ENCODE assay signal across 8 cellular contexts in the genomic region with DNA sequence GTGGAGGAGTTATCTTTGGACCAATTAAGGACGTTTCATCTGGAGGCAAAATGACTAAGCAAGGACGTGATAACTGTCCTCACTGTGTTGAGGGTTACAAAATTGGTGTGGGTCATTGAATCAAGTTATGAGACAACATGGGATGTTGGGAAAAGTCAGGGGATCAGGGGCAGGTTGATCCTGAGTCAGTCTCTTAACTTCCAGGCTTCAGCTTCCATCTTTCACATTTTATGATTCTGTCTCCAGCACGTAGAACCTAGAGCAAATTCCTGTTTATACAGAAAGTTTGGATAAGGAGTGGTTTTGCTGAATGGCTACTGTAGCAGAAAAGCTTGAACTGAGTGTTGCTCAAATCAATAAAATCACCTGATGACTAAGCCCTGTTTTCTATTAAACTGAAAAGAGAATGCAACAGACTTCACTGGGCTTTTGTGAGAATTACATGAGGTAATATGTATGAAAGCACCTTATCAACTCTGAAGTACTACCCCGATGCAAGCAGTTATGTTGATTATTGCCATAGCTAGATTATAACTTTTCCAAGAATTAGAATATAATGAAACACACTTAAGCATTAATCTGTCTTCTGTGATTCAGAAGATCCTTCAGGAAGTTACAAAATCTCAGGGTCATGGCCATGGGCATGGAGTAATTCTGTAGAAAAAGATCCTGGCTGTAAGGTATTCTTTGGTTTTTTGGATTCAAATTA.
DNase-seq lines count a peak whose midpoint lies in the region; ATAC-seq and TF ChIP-seq lines count a peak whose summit lies in the region.

No MANE protein-coding gene starts in this region.

- H3K27ac Mint-ChIP-seq in activated CD8-positive, alpha-beta T cell treated with anti-CD3 and anti-CD28 coated beads for 36 hours = peak overlapping the region; percentile 21
- no peak overlapping the region for H3K27ac Mint-ChIP-seq in activated CD8-positive, alpha-beta T cell treated with anti-CD3 and anti-CD28 coated beads, Interleukin-2, amount 10 ng/mL, durations not matched to agents 7 days and 5 days

- H2AK5ac ChIP-seq in trophoblast cell (ENCODE audit: low read length) = no peak overlapping the region

- H3K79me2 ChIP-seq in PC-9 (ENCODE audit: low read depth) (peaks cover 5% of the 10 kb centered on the region; the same call in 1 of the 2 replicates), trophoblast cell (ENCODE audit: control insufficient read depth, insufficient read depth, low read length, poor library complexity) (no peaks in the 10 kb centered on the region)

- H3K4ac ChIP-seq in trophoblast cell (ENCODE audit: low read depth, low read length) = no peak overlapping the region

- 36 to 59% (median 47%) methylated on average over 4 of the region's 4 CpGs for WGBS in spleen, 5 donors
- no CpG with 5 or more reads among the region's 4 CpGs for WGBS in trophoblast cell (ENCODE audit: extremely low coverage, insufficient coverage, insufficient read length)

- no peaks in the 10 kb centered on the region for H3K79me1 ChIP-seq in trophoblast cell (ENCODE audit: low read length)

- no peaks in the 10 kb centered on the region for H3K9me2 ChIP-seq in PC-9 (ENCODE audit: insufficient read depth)

- ATAC-seq in activated CD8-positive, alpha-beta T cell treated with anti-CD3 and anti-CD28 coated beads for 36 hours = no peak
- ATAC-seq in activated CD8-positive, alpha-beta T cell treated with anti-CD3 and anti-CD28 coated beads, Interleukin-2, amount 10 ng/mL, durations not matched to agents 7 days and 5 days = no peak
- ATAC-seq in HG02938 (IDR thresholded peaks at IDR 0.05; ENCODE audit: unreplicated experiment) = no peak

- H4K8ac ChIP-seq in trophoblast cell (ENCODE audit: low read depth, low read length) = no peak overlapping the region

- no peaks in the 10 kb centered on the region for H3K9me3 ChIP-seq in PC-9 (ENCODE audit: insufficient read depth, low read depth)
- H3K9me3 ChIP-seq in spleen = no peaks in the 10 kb centered on the region
- no peaks in the 10 kb centered on the region for H3K9me3 ChIP-seq in trophoblast cell (ENCODE audit: insufficient read depth, low read depth, low read length)

- CTCF ChIA-PET in activated CD8-positive, alpha-beta T cell treated with anti-CD3 and anti-CD28 coated beads for 36 hours (lab: Charles Lee) = interaction anchor here (0.6 kb wide), 1 partner anchor 103 kb away, joined by 3 read pairs; no protein-coding TSS in a partner anchor
- CTCF ChIA-PET in activated CD8-positive, alpha-beta T cell treated with anti-CD3 and anti-CD28 coated beads, Interleukin-2, amount 10 ng/mL, durations not matched to agents 7 days and 5 days (lab: Charles Lee) = no interaction called here
- CTCF ChIA-PET in PC-9 (lab: Charles Lee) = no interaction called here

- H4K20me1 ChIP-seq in PC-9 (ENCODE audit: insufficient read depth) = no peaks in the 10 kb centered on the region

- intact Hi-C loops in activated CD8-positive, alpha-beta T cell treated with anti-CD3 and anti-CD28 coated beads for 36 hours (cut with micrococcal nuclease) = no loop called here
- intact Hi-C loops in PC-9 (cut with micrococcal nuclease; ENCODE audit: unreplicated experiment) = no loop called here
- intact Hi-C loops in spleen (cut with DNase I; ENCODE audit: low total_unique reads) = no loop called here

- no peak overlapping the region for H4K91ac ChIP-seq in trophoblast cell (ENCODE audit: low read depth, low read length)

- peaks cover 58% of the 10 kb centered on the region for H3K4me1 Mint-ChIP-seq in activated CD8-positive, alpha-beta T cell treated with anti-CD3 and anti-CD28 coated beads for 36 hours (ENCODE audit: low read depth)
- H3K4me1 Mint-ChIP-seq in activated CD8-positive, alpha-beta T cell treated with anti-CD3 and anti-CD28 coated beads, Interleukin-2, amount 10 ng/mL, durations not matched to agents 7 days and 5 days (ENCODE audit: low read depth) = peaks cover 7% of the 10 kb centered on the region

- no peak overlapping the region for H2BK12ac ChIP-seq in trophoblast cell (ENCODE audit: low read length)

- no peak overlapping the region for H3K18ac ChIP-seq in trophoblast cell (ENCODE audit: low read length)

- no peak for TF ChIP-seq POLR2A in spleen (IDR thresholded peaks at IDR 0.05)

- H2BK120ac ChIP-seq in trophoblast cell (ENCODE audit: insufficient read depth, low read length, poor library complexity) = no peak overlapping the region

- BruUV-seq in PC-9 (replicated peaks; lab: Mats Ljungman, UMichigan) = no TSS peak

- H3K23ac ChIP-seq in trophoblast cell (ENCODE audit: low read length) = no peak overlapping the region

- H3K36me3 Mint-ChIP-seq in activated CD8-positive, alpha-beta T cell treated with anti-CD3 and anti-CD28 coated beads for 36 hours (ENCODE audit: low read depth) = peaks cover 7% of the 10 kb centered on the region
- peaks cover 3% of the 10 kb centered on the region for H3K36me3 Mint-ChIP-seq in activated CD8-positive, alpha-beta T cell treated with anti-CD3 and anti-CD28 coated beads, Interleukin-2, amount 10 ng/mL, durations not matched to agents 7 days and 5 days (ENCODE audit: low read depth)

- no peak overlapping the region for H3K14ac ChIP-seq in trophoblast cell (ENCODE audit: low read length)

- H3K4me3 ChIP-seq in PC-9 = no peak overlapping the region
- H3K4me3 ChIP-seq in epithelial cell of proximal tubule (ENCODE audit: low read depth, low read length) = no peak overlapping the region
- no peak overlapping the region for H3K4me3 ChIP-seq in spleen
- no peak overlapping the region for H3K4me3 ChIP-seq in trophoblast cell (ENCODE audit: low read depth, low read length)

- no peak for TF ChIP-seq CTCF in activated CD8-positive, alpha-beta T cell treated with anti-CD3 and anti-CD28 coated beads for 36 hours (IDR thresholded peaks at IDR 0.05)
- TF ChIP-seq CTCF in PC-9 (conservative IDR thresholded peaks at IDR 0.05) = no peak
- TF ChIP-seq CTCF in epithelial cell of proximal tubule (conservative IDR thresholded peaks at IDR 0.05; ENCODE audit: low read depth, low read length) = no peak
- TF ChIP-seq CTCF in spleen (IDR thresholded peaks at IDR 0.05 in 8 of 11, conservative IDR thresholded peaks at IDR 0.05 in 3 of 11) = no peak

- peaks cover 19% of the 10 kb centered on the region for H3F3A ChIP-seq in PC-9 (ENCODE audit: insufficient read depth, low read depth)

- H3K27me3 ChIP-seq in PC-9 (ENCODE audit: insufficient read depth, low read depth) = no peaks in the 10 kb centered on the region
- no peaks in the 10 kb centered on the region for H3K27me3 ChIP-seq in spleen (replicated peaks in 1 of 7)
- H3K27me3 ChIP-seq in trophoblast cell (ENCODE audit: insufficient read depth, low read length) = no peaks in the 10 kb centered on the region

- no peaks in the 10 kb centered on the region for H3K9me3 Mint-ChIP-seq in activated CD8-positive, alpha-beta T cell treated with anti-CD3 and anti-CD28 coated beads for 36 hours
- H3K9me3 Mint-ChIP-seq in activated CD8-positive, alpha-beta T cell treated with anti-CD3 and anti-CD28 coated beads, Interleukin-2, amount 10 ng/mL, durations not matched to agents 7 days and 5 days (ENCODE audit: insufficient read depth) = no peaks in the 10 kb centered on the region

- H3K4me2 ChIP-seq in PC-9 (peak overlapping the region; percentile 38), trophoblast cell (ENCODE audit: low read length) (no peak overlapping the region)

- no peak overlapping the region for H4K12ac ChIP-seq in trophoblast cell (ENCODE audit: low read depth, low read length)

- no peak overlapping the region for H3K4me3 Mint-ChIP-seq in activated CD8-positive, alpha-beta T cell treated with anti-CD3 and anti-CD28 coated beads for 36 hours
- H3K4me3 Mint-ChIP-seq in activated CD8-positive, alpha-beta T cell treated with anti-CD3 and anti-CD28 coated beads, Interleukin-2, amount 10 ng/mL, durations not matched to agents 7 days and 5 days = no peak overlapping the region

- H3K27ac ChIP-seq in PC-9 (peak overlapping the region; percentile 71), spleen (peak overlapping the region in 6 of 8 donors; percentile 46 to 83 (median 78)), trophoblast cell (ENCODE audit: low read depth, low read length) (no peak overlapping the region)

- POLR2A ChIA-PET in activated CD8-positive, alpha-beta T cell treated with anti-CD3 and anti-CD28 coated beads for 36 hours (lab: Charles Lee) = interaction anchor here (1.0 kb wide), 1 partner anchor 54 kb away, joined by 3 read pairs; no protein-coding TSS in a partner anchor
- POLR2A ChIA-PET in activated CD8-positive, alpha-beta T cell treated with anti-CD3 and anti-CD28 coated beads, Interleukin-2, amount 10 ng/mL, durations not matched to agents 7 days and 5 days (lab: Charles Lee) = no interaction called here
- POLR2A ChIA-PET in PC-9 (lab: Charles Lee; ENCODE audit: unreplicated experiment) = no interaction called here

- no peak for DNase-seq in activated CD8-positive, alpha-beta T cell treated with anti-CD3 and anti-CD28 coated beads for 36 hours
- DNase-seq in activated CD8-positive, alpha-beta T cell treated with anti-CD3 and anti-CD28 coated beads, Interleukin-2, amount 10 ng/mL, durations not matched to agents 7 days and 5 days = no peak
- DNase-seq in PC-9 (peak in 1 of 2 experiments; percentile 69), epithelial cell of proximal tubule (ENCODE audit: low read depth) (peak; percentile 72), spleen (no peak), trophoblast cell (no peak)
- DNase-seq in stimulated activated CD4-positive, alpha-beta T cell treated with anti-CD3 and anti-CD28 coated beads, Interleukin-4, amount 100 ng/mL, for 24 hours = no peak

- H2BK5ac ChIP-seq in trophoblast cell (ENCODE audit: low read depth, low read length, poor library complexity) = no peak overlapping the region

- H3K36me3 ChIP-seq in PC-9 (ENCODE audit: low read depth) = peaks cover 5% of the 10 kb centered on the region; the same call in 1 of the 2 replicates
- H3K36me3 ChIP-seq in spleen = peaks cover 0 to 11% (median 0%) of the 10 kb centered on the region in 6 donors
- peaks cover 0 to under 1% of the 10 kb centered on the region in 2 experiments for H3K36me3 ChIP-seq in trophoblast cell (ENCODE audit: control insufficient read depth in 1 of 2, insufficient read depth in 2 of 2, low read length in 2 of 2)

- H3K9ac ChIP-seq in trophoblast cell (ENCODE audit: low read length) = no peak overlapping the region

- H3K27me3 Mint-ChIP-seq in activated CD8-positive, alpha-beta T cell treated with anti-CD3 and anti-CD28 coated beads for 36 hours = no peaks in the 10 kb centered on the region
- no peaks in the 10 kb centered on the region for H3K27me3 Mint-ChIP-seq in activated CD8-positive, alpha-beta T cell treated with anti-CD3 and anti-CD28 coated beads, Interleukin-2, amount 10 ng/mL, durations not matched to agents 7 days and 5 days (ENCODE audit: low read depth)

- H2AFZ ChIP-seq in PC-9 (no peak overlapping the region), trophoblast cell (ENCODE audit: insufficient read depth, low read length, poor library complexity) (no peak overlapping the region)

- H3K4me1 ChIP-seq in PC-9 (replicated peaks; ENCODE audit: insufficient read depth) = peaks cover 28% of the 10 kb centered on the region
- peaks cover 54 to 100% (median 89%) of the 10 kb centered on the region in 6 donors for H3K4me1 ChIP-seq in spleen
- no peaks in the 10 kb centered on the region for H3K4me1 ChIP-seq in trophoblast cell (ENCODE audit: control insufficient read depth in 1 of 2, insufficient read depth in 2 of 2, low read length in 2 of 2)
